Comparison of ENCODE assay signal across 30 cellular contexts in genomic region chr16:263944-264343, GRCh38. TPM values are rescaled to one million over a fixed set of nuclear protein-coding genes. Genes with fewer than 3 reads are reported as not detected.
"Had no signal": no experiment of that assay in that cellular context is flagged by ENCODE, and none has a peak within 500 bp of the region (broad histone marks: within the 10 kb centered on the region; RNA-seq: fewer than 3 reads in every experiment).

No MANE protein-coding gene starts in this region.

- H3K4me1 Mint-ChIP-seq: nephron progenitor cell, neural crest cell had no signal

- ATAC-seq: naive thymus-derived CD8-positive, alpha-beta T cell; natural killer cell treated with Interleukin-12 subunit alpha and Interleukin-12 subunit beta and Interleukin-15 and Interleukin-18, amount 100 ng/mL, for 72 hours; psoas muscle; right lobe of liver; stimulated activated effector memory CD8-positive, alpha-beta T cell treated with anti-CD3 and anti-CD28 coated beads, Interleukin-12 subunit alpha, Interleukin-12 subunit beta, amount 100 ng/mL, for 72 hours; stimulated activated naive B cell treated with anti-CD40 and anti-IgM and Interleukin-4, amounts not matched to agents 10 μg/mL and 1 μg/mL and 100 μg/mL, for 72 hours had no signal

- H2AFZ ChIP-seq: parathyroid adenoma had no signal

- H3K27ac ChIP-seq: neutrophil, ovary, parathyroid adenoma, psoas muscle, right lobe of liver, sigmoid colon, stomach, tibial artery, transverse colon, upper lobe of left lung, vagina had no signal

- H3K9ac ChIP-seq: parathyroid adenoma had no signal

- H3K27me3 Mint-ChIP-seq: naive B cell; naive thymus-derived CD8-positive, alpha-beta T cell; natural killer cell treated with Interleukin-12 subunit alpha and Interleukin-12 subunit beta and Interleukin-15 and Interleukin-18, amount 100 ng/mL, for 72 hours; progenitor cell of endocrine pancreas; stimulated activated naive B cell treated with anti-CD40 and anti-IgM and Interleukin-4, amounts not matched to agents 10 μg/mL and 1 μg/mL and 100 μg/mL, for 72 hours; stimulated activated naive CD8-positive, alpha-beta T cell treated with anti-CD3 and anti-CD28 coated beads, Interleukin-15, Interleukin-2, amounts not matched to agents 100 ng/mL and 50 ng/mL, for 24 hours had no signal

- H3K36me3 ChIP-seq: ovary had no signal

- H3K9me3 Mint-ChIP-seq: naive B cell; naive thymus-derived CD8-positive, alpha-beta T cell; natural killer cell treated with Interleukin-12 subunit alpha and Interleukin-12 subunit beta and Interleukin-15 and Interleukin-18, amount 100 ng/mL, for 72 hours; nephron progenitor cell; neural crest cell; stimulated activated effector memory CD8-positive, alpha-beta T cell treated with anti-CD3 and anti-CD28 coated beads, Interleukin-12 subunit alpha, Interleukin-12 subunit beta, amount 100 ng/mL, for 72 hours; stimulated activated naive B cell treated with anti-CD40 and anti-IgM and Interleukin-4, amounts not matched to agents 10 μg/mL and 1 μg/mL and 100 μg/mL, for 72 hours; stimulated activated naive CD8-positive, alpha-beta T cell treated with anti-CD3 and anti-CD28 coated beads, Interleukin-15, Interleukin-2, amounts not matched to agents 100 ng/mL and 50 ng/mL, for 24 hours had no signal

- H3K36me3 Mint-ChIP-seq: natural killer cell treated with Interleukin-12 subunit alpha and Interleukin-12 subunit beta and Interleukin-15 and Interleukin-18, amount 100 ng/mL, for 72 hours had no signal

- H3K27me3 ChIP-seq: neutrophil, ovary, right lobe of liver, sigmoid colon, stomach, tibial artery, transverse colon, upper lobe of left lung, vagina had no signal

- H3K4me3 Mint-ChIP-seq: naive B cell; naive thymus-derived CD8-positive, alpha-beta T cell; natural killer cell treated with Interleukin-12 subunit alpha and Interleukin-12 subunit beta and Interleukin-15 and Interleukin-18, amount 100 ng/mL, for 72 hours; nephron progenitor cell; neural crest cell; stimulated activated effector memory CD8-positive, alpha-beta T cell treated with anti-CD3 and anti-CD28 coated beads, Interleukin-12 subunit alpha, Interleukin-12 subunit beta, amount 100 ng/mL, for 72 hours; stimulated activated naive B cell treated with anti-CD40 and anti-IgM and Interleukin-4, amounts not matched to agents 10 μg/mL and 1 μg/mL and 100 μg/mL, for 72 hours; stimulated activated naive CD8-positive, alpha-beta T cell treated with anti-CD3 and anti-CD28 coated beads, Interleukin-15, Interleukin-2, amounts not matched to agents 100 ng/mL and 50 ng/mL, for 24 hours had no signal

- H3K4me3 ChIP-seq: ovary, psoas muscle, right lobe of liver, sigmoid colon, stomach, tibial artery, transverse colon, upper lobe of left lung, vagina had no signal

- DNase-seq: naive B cell; naive thymus-derived CD8-positive, alpha-beta T cell; nephron progenitor cell; nucleus accumbens; ovary; psoas muscle; sigmoid colon; small intestine; stimulated activated CD4-positive, alpha-beta T cell treated with anti-CD3 and anti-CD28 coated beads, Interleukin-15, amount 100 ng/mL, for 24 hours; stimulated activated CD4-positive, alpha-beta T cell treated with anti-CD3 and anti-CD28 coated beads, Interleukin-2, amount 100 ng/mL, for 24 hours; stimulated activated CD4-positive, alpha-beta T cell treated with anti-CD3 and anti-CD28 coated beads, Interleukin-2, amount 100 ng/mL, for 48 hours; stimulated activated CD4-positive, alpha-beta T cell treated with anti-CD3 and anti-CD28 coated beads, Interleukin-4, amount 100 ng/mL, for 24 hours; stimulated activated naive B cell treated with anti-CD40 and anti-IgM and Interleukin-4, amounts not matched to agents 10 μg/mL and 1 μg/mL and 100 μg/mL, for 72 hours; stimulated activated naive CD4-positive, alpha-beta T cell treated with Interleukin-2 at 50 U/mL for 16 hours; stomach; transverse colon had no signal

- H3K27ac Mint-ChIP-seq: naive B cell; naive thymus-derived CD8-positive, alpha-beta T cell; natural killer cell treated with Interleukin-12 subunit alpha and Interleukin-12 subunit beta and Interleukin-15 and Interleukin-18, amount 100 ng/mL, for 72 hours; nephron progenitor cell; progenitor cell of endocrine pancreas; stimulated activated effector memory CD8-positive, alpha-beta T cell treated with anti-CD3 and anti-CD28 coated beads, Interleukin-12 subunit alpha, Interleukin-12 subunit beta, amount 100 ng/mL, for 72 hours; stimulated activated naive CD8-positive, alpha-beta T cell treated with anti-CD3 and anti-CD28 coated beads, Interleukin-15, Interleukin-2, amounts not matched to agents 100 ng/mL and 50 ng/mL, for 24 hours had no signal

- H3K4me1 ChIP-seq: parathyroid adenoma, psoas muscle, right lobe of liver, sigmoid colon, tibial artery, upper lobe of left lung, vagina had no signal

- H3K79me2 ChIP-seq: parathyroid adenoma had no signal

- H3K9me3 ChIP-seq: neutrophil, ovary, psoas muscle, right lobe of liver, sigmoid colon, stomach, tibial artery, transverse colon, upper lobe of left lung, vagina had no signal

RNA-seq across cellular contexts. Expression of gene RGS11, which starts 11.8 kb away (rescaled TPM):
- total RNA-seq: naive thymus-derived CD8-positive, alpha-beta T cell; natural killer cell treated with Interleukin-12 subunit alpha and Interleukin-12 subunit beta and Interleukin-15 and Interleukin-18, amount 100 ng/mL, for 72 hours had no signal
- polyA plus RNA-seq: naive thymus-derived CD8-positive, alpha-beta T cell had no signal

RNA-seq across cellular contexts. Expression of gene ARHGDIG, which starts 16.4 kb away (rescaled TPM):
- total RNA-seq: natural killer cell treated with Interleukin-12 subunit alpha and Interleukin-12 subunit beta and Interleukin-15 and Interleukin-18, amount 100 ng/mL, for 72 hours; renal cortical epithelial cell; right lobe of liver; subcutaneous adipose tissue; ureter; vagina had no signal
- polyA plus RNA-seq: naive thymus-derived CD8-positive, alpha-beta T cell had no signal

RNA-seq across cellular contexts. Expression of gene PDIA2, which starts 19.0 kb away (rescaled TPM):
- total RNA-seq: natural killer cell treated with Interleukin-12 subunit alpha and Interleukin-12 subunit beta and Interleukin-15 and Interleukin-18, amount 100 ng/mL, for 72 hours; renal cortical epithelial cell; right lobe of liver; ureter; vagina had no signal
- polyA plus RNA-seq: naive thymus-derived CD8-positive, alpha-beta T cell had no signal
